ENCODE assay signal across 8 cellular contexts in the genomic region with DNA sequence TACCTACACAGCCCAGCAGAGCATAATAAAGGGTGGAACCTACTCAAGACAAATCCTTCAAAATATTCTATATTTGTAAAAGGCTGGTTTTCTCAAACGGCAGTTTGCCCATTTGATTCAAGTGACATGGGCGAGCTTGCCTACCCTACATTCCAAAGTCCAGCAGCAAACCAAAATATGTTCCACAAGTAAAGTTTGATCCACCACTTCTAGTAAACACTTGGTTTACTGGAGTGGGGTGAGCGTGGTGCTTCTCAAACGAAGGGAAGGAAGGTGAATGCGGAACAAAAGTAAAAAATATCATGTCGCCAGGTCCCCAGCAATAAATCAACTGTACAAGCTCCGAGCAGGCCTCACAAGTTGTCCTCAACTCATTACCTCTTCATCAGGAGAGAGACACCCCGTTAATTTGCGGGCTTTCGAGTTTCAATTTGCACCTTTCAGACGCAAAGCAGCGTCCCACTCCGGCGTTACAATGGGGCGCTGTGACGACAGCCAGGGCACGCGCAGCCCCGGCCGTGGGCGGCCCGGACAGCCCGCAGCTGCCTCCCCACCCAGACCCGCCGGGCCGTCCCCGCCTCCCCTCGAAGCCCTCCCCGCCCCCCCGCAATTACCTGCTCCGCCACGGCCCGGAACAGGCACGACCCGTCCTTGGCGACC. TPM values are rescaled to one million over a fixed set of nuclear protein-coding genes. Genes with fewer than 3 reads are reported as not detected.
DNase-seq lines count a peak whose midpoint lies in the region; ATAC-seq, FAIRE-seq and TF ChIP-seq lines count a peak whose summit lies in the region.

No MANE protein-coding gene starts in this region.

- FAIRE-seq in A549 (lab: Jason Lieb, UNC), result no peak

- peak overlapping the region; percentile 96 to 100 (median 98) for H3K4me3 Mint-ChIP-seq in nephron
- H3K4me3 Mint-ChIP-seq in stimulated activated naive CD8-positive, alpha-beta T cell treated with anti-CD3 and anti-CD28 coated beads, Interleukin-15, Interleukin-2, amounts not matched to agents 100 ng/mL and 50 ng/mL, for 24 hours, result peak overlapping the region; percentile 90

- intact Hi-C loops in PC-3 (cut with micrococcal nuclease), result loop anchor here (2.0 kb wide), 1 partner anchor 15 kb away; no protein-coding TSS in a partner anchor

- peaks cover under 1% of the 10 kb centered on the region; the same call in 1 of the 2 replicates for H3K36me3 ChIP-seq in PC-3 (ENCODE audit: low read depth, low read length)

- H3K4me1 ChIP-seq in A549 (peaks cover 13% of the 10 kb centered on the region; the same call in 2 of the 3 replicates), PC-3 (ENCODE audit: insufficient read depth, low read length) (peaks cover 21% of the 10 kb centered on the region)

- H3K9me2 ChIP-seq in PC-3 (replicated peaks; ENCODE audit: low read length), result no peaks in the 10 kb centered on the region

- H3K79me2 ChIP-seq in PC-3 (ENCODE audit: low read length), result peaks cover 52% of the 10 kb centered on the region

- TF ChIP-seq EP300 in A549 (IDR thresholded peaks at IDR 0.05), result no peak

- no peak for TF ChIP-seq RAD21 in A549 (conservative IDR thresholded peaks at IDR 0.05 in 1 of 2, IDR thresholded peaks at IDR 0.05 in 1 of 2)

- H3K9me3 ChIP-seq in A549 (no peaks in the 10 kb centered on the region), PC-3 (ENCODE audit: low read length) (no peaks in the 10 kb centered on the region)

- BruUV-seq in PC-3 (replicated peaks; lab: Mats Ljungman, UMichigan), result TSS peak; percentile 61

- peak overlapping the region; percentile 35; the same call in 1 of the 2 replicates for H2AFZ ChIP-seq in PC-3 (ENCODE audit: low read length)

- H3F3A ChIP-seq in PC-3 (ENCODE audit: low read length, unreplicated experiment), result no peaks in the 10 kb centered on the region

- ATAC-seq in A549, result peak; percentile 65 to 68
- ATAC-seq in HG03060 (IDR thresholded peaks at IDR 0.05; ENCODE audit: low read depth, unreplicated experiment), result peak; percentile 25
- peak; percentile 30 for ATAC-seq in PC-3

- peak overlapping the region; percentile 79 for H3K4me2 ChIP-seq in A549
- H3K4me2 ChIP-seq in PC-3 (ENCODE audit: low read length), result peak overlapping the region; percentile 88

- H3K27ac Mint-ChIP-seq in nephron, result peak overlapping the region; percentile 94 to 98 (median 98)
- H3K27ac Mint-ChIP-seq in stimulated activated naive CD8-positive, alpha-beta T cell treated with anti-CD3 and anti-CD28 coated beads, Interleukin-15, Interleukin-2, amounts not matched to agents 100 ng/mL and 50 ng/mL, for 24 hours, result peak overlapping the region; percentile 91

- peaks cover 36% of the 10 kb centered on the region for H3K4me1 Mint-ChIP-seq in nephron
- peaks cover 49% of the 10 kb centered on the region for H3K4me1 Mint-ChIP-seq in stimulated activated naive CD8-positive, alpha-beta T cell treated with anti-CD3 and anti-CD28 coated beads, Interleukin-15, Interleukin-2, amounts not matched to agents 100 ng/mL and 50 ng/mL, for 24 hours (ENCODE audit: low read depth)

- peak overlapping the region; percentile 85 to 99 for H3K27ac ChIP-seq in A549
- peak overlapping the region; percentile 24 for H3K27ac ChIP-seq in PC-3 (ENCODE audit: low read length)

- no peaks in the 10 kb centered on the region for H3K9me3 Mint-ChIP-seq in nephron
- peaks cover 7% of the 10 kb centered on the region for H3K9me3 Mint-ChIP-seq in stimulated activated naive CD8-positive, alpha-beta T cell treated with anti-CD3 and anti-CD28 coated beads, Interleukin-15, Interleukin-2, amounts not matched to agents 100 ng/mL and 50 ng/mL, for 24 hours

- H3K9ac ChIP-seq in PC-3 (ENCODE audit: low read length), result peak overlapping the region; percentile 92

- H3K4me3 ChIP-seq in A549 (peak overlapping the region; percentile 65), PC-3 (ENCODE audit: low read length) (peak overlapping the region; percentile 87)

- no peaks in the 10 kb centered on the region for H3K27me3 Mint-ChIP-seq in nephron (ENCODE audit: low read depth)
- H3K27me3 Mint-ChIP-seq in stimulated activated naive CD8-positive, alpha-beta T cell treated with anti-CD3 and anti-CD28 coated beads, Interleukin-15, Interleukin-2, amounts not matched to agents 100 ng/mL and 50 ng/mL, for 24 hours, result no peaks in the 10 kb centered on the region

- H3K36me3 Mint-ChIP-seq in nephron (ENCODE audit: low read depth), result peaks cover 8% of the 10 kb centered on the region
- peaks cover 33% of the 10 kb centered on the region for H3K36me3 Mint-ChIP-seq in stimulated activated naive CD8-positive, alpha-beta T cell treated with anti-CD3 and anti-CD28 coated beads, Interleukin-15, Interleukin-2, amounts not matched to agents 100 ng/mL and 50 ng/mL, for 24 hours (ENCODE audit: low read depth)

- TF ChIP-seq CTCF in A549 (IDR thresholded peaks at IDR 0.05) (no peak), PC-3 (conservative IDR thresholded peaks at IDR 0.05; ENCODE audit: low read depth, low read length) (no peak), nephron (IDR thresholded peaks at IDR 0.05; ENCODE audit: unreplicated experiment in 3 of 3) (no peak)

- CTCF ChIA-PET in A549 (lab: Yijun Ruan, JAX), result interaction anchor here (0.6 to 2.0 kb wide), 2 partner anchors 437 to 632 kb away, joined by 3 to 6 read pairs; no protein-coding TSS in a partner anchor
- CTCF ChIA-PET in PC-3 (lab: Charles Lee), result no interaction called here

- TF ChIP-seq POLR2A in A549 (IDR thresholded peaks at IDR 0.05; ENCODE audit: low read length), result no peak
- TF ChIP-seq POLR2A in GM18526 (IDR thresholded peaks at IDR 0.05; ENCODE audit: extremely low read depth, insufficient read length), result peak; percentile 60

- H4K20me1 ChIP-seq in PC-3 (ENCODE audit: low read length), result peaks cover 29% of the 10 kb centered on the region

- POLR2A ChIA-PET in A549 (lab: Yijun Ruan, JAX) (interaction anchor here (1.1 to 1.3 kb wide), 2 partner anchors 80 to 82 kb away, joined by 3 read pairs; partner anchors contain the start of genes ABCE1 and ANAPC10), PC-3 (lab: Charles Lee; ENCODE audit: unreplicated experiment) (interaction anchor here (0.7 kb wide), 1 partner anchor 16 kb away, joined by 5 read pairs; no protein-coding TSS in a partner anchor)

- WGBS in A549 (ENCODE audit: missing lambda C conversion rate), result 3% methylated on average over 7 of the region's 36 CpGs

- H3K27me3 ChIP-seq in PC-3 (ENCODE audit: low read length), result no peaks in the 10 kb centered on the region

- DNase-seq in A549 (ENCODE audit: low read depth in 1 of 2, low spot score in 1 of 2), result peak; percentile 28 to 54
- DNase-seq in PC-3, result peak; percentile 65
- DNase-seq in activated T-helper 1 cell treated with anti-CD3 and anti-CD28 coated beads, Interleukin-2, amount 50 U/mL, for 16 hours (ENCODE audit: low read depth in 1 of 2, low spot score in 1 of 2), result peak; percentile 42 to 66
- DNase-seq in fibroblast of peridontal ligament (ENCODE audit: extremely low read depth), result peak; percentile 51

TF ChIP-seq in A549, 52 proteins besides CTCF, POLR2A, EP300 and RAD21:
- no peak for TF ChIP-seq JUNB (IDR thresholded peaks at IDR 0.05)
- TF ChIP-seq MAX (IDR thresholded peaks at IDR 0.05), result peak; percentile 31; the same call in 1 of the 2 replicates
TF ChIP-seq in A549: peak in this region for 1.

RNA-seq across cellular contexts. Expression of gene OTUD4, which starts 1.1 kb away (rescaled TPM):
- polyA plus RNA-seq in A549 (2011; rRNA removed) (28.3 and 34.8 TPM in 2 replicates), A549 (2017; fragmentation: RNase III; extraction: RNeasy Plus Mini Kit Qiagen cat#74134 plus additional on column Dnase treatment) (11.5 to 13.1 TPM (median 12.6 TPM) in 3 replicates)
- polyA plus RNA-seq in A549 (2012; cell fraction: cytosol; rRNA removed), result 5.9 and 6.6 TPM in 2 replicates
- polyA plus RNA-seq in A549 (2012; cell fraction: nucleus; rRNA removed), result 4.3 and 6.5 TPM in 2 replicates
- 24.8 and 26.2 TPM in 2 replicates for polyA minus RNA-seq in A549 (2011; rRNA and poly(A)+ RNA removed)
- total RNA-seq in PC-3 (2014; rRNA removed), result 13.6 and 20.6 TPM in 2 replicates

Comparison
In these comparisons a context has a peak if more than half of its experiments do, and no peak if none do; other contexts are left out.
1. Peak in every context shown above with its lines: DNase-seq, ATAC-seq, H3K4me3 ChIP-seq and H3K27ac ChIP-seq.